8 cellular contexts compared by ENCODE assay signal in genomic region chr6:29752451-29753308, GRCh38. TPM values are rescaled to one million over a fixed set of nuclear protein-coding genes. Genes with fewer than 3 reads are reported as not detected.
DNase-seq lines count a peak whose midpoint lies in the region; ATAC-seq and TF ChIP-seq lines count a peak whose summit lies in the region.

No MANE protein-coding gene starts in this region.

- H3K27me3 ChIP-seq in hepatocyte = peaks cover 50% of the 10 kb centered on the region

- H3K4me2 ChIP-seq in hepatocyte = peak overlapping the region; percentile 96

- peaks cover 11% of the 10 kb centered on the region for H3K4me1 ChIP-seq in hepatocyte (ENCODE audit: insufficient read depth)

- TF ChIP-seq CTCF in GM12801 (IDR thresholded peaks at IDR 0.05; ENCODE audit: extremely low read depth, insufficient read length) (peak; percentile 94), hepatocyte (IDR thresholded peaks at IDR 0.05; ENCODE audit: poor library complexity) (peak; percentile 99)

- peak; percentile 60 for ATAC-seq in HG02571 (IDR thresholded peaks at IDR 0.05; ENCODE audit: unreplicated experiment)
- no peak for ATAC-seq in GM18870 (IDR thresholded peaks at IDR 0.05; ENCODE audit: unreplicated experiment)

- no peaks in the 10 kb centered on the region for H3K9me3 ChIP-seq in hepatocyte (ENCODE audit: low read depth)

- H3K27ac ChIP-seq in hepatocyte = peak overlapping the region; percentile 59

- no peaks in the 10 kb centered on the region for H3K9me2 ChIP-seq in hepatocyte (replicated peaks; ENCODE audit: insufficient read depth)

- H3K4me3 ChIP-seq in hepatocyte = peak overlapping the region; percentile 62

- H3K36me3 ChIP-seq in hepatocyte (replicated peaks; ENCODE audit: insufficient read depth, low read depth) = no peaks in the 10 kb centered on the region

- H3K79me2 ChIP-seq in hepatocyte = no peaks in the 10 kb centered on the region

- DNase-seq in NCI-H1092 (lab: John Stamatoyannopoulos, UW) = peak; percentile 14
- DNase-seq in T-helper 22 cell (ENCODE audit: low read depth) = peak; percentile 64
- peak; percentile 91 for DNase-seq in astrocyte of the hippocampus (ENCODE audit: low read depth, low spot score)
- DNase-seq in hepatocyte (ENCODE audit: low spot score) = peak; percentile 93
- DNase-seq in retina = peak; percentile 92

- H4K20me1 ChIP-seq in hepatocyte (ENCODE audit: insufficient read depth, poor library complexity, severe bottlenecking) = no peaks in the 10 kb centered on the region

- peak overlapping the region; percentile 94 for H2AFZ ChIP-seq in hepatocyte

- 2% methylated on average over 60 of the region's 64 CpGs for WGBS in hepatocyte (ENCODE audit: low lambda C conversion rate, missing lambda C conversion rate)

RNA-seq across cellular contexts. Expression of gene HLA-F, which starts 29.4 kb away (rescaled TPM):
- total RNA-seq in hepatocyte = 7.8 and 8.8 TPM in 2 replicates
- polyA plus RNA-seq in hepatocyte = 7.6 and 10.9 TPM in 2 replicates

Comparison
In these comparisons a context has a peak if more than half of its experiments do, and no peak if none do; other contexts are left out.
1. DNase-seq: peak in every context shown above with its lines; median percentile 93 in hepatocyte; 92 in retina; 91 in astrocyte of the hippocampus; 64 in T-helper 22 cell; 14 in NCI-H1092.